10 cellular contexts compared by ENCODE assay signal in genomic region chr1:45325816-45326506, GRCh38. TPM values are rescaled to one million over a fixed set of nuclear protein-coding genes. Genes with fewer than 3 reads are reported as not detected.
DNase-seq lines count a peak whose midpoint lies in the region; ATAC-seq and TF ChIP-seq lines count a peak whose summit lies in the region.
"Had no signal": no experiment of that assay in that cellular context is flagged by ENCODE, and none has a peak within 500 bp of the region (broad histone marks: within the 10 kb centered on the region; RNA-seq: fewer than 3 reads in every experiment).

No MANE protein-coding gene starts in this region.

- CTCF ChIA-PET in activated B cell treated with CpG ODN at 0.5 μM for 24 hours (lab: Charles Lee), result interaction anchor here (1.2 kb wide), 1 partner anchor 167 kb away, joined by 5 read pairs; no protein-coding TSS in a partner anchor

- peaks cover 48% of the 10 kb centered on the region for H3K4me1 ChIP-seq in iPS-18a (ENCODE audit: control insufficient read depth, low read depth, low read length)
- H3K4me1 ChIP-seq in suprapubic skin, result peaks cover 16% of the 10 kb centered on the region

- peaks cover 30% of the 10 kb centered on the region for H3K4me1 Mint-ChIP-seq in activated T-cell treated with anti-CD3 and anti-CD28 coated beads, Interleukin-2, amount 50 U/mL, for 24 hours (ENCODE audit: low read depth)
- peaks cover 18% of the 10 kb centered on the region for H3K4me1 Mint-ChIP-seq in activated B cell treated with CpG ODN at 0.5 μM for 24 hours

- POLR2A ChIA-PET in activated B cell treated with CpG ODN at 0.5 μM for 24 hours (lab: Charles Lee), result interaction anchor here (0.7 to 3.3 kb wide), 8 partner anchors 14 to 614 kb away, joined by 3 to 45 read pairs (median 6); partner anchors contain the start of genes MUTYH, RPS8 and TOE1

- no peak for DNase-seq in activated T-cell treated with anti-CD3 and anti-CD28 coated beads, Interleukin-2, amount 50 U/mL, for 24 hours
- no peak for DNase-seq in activated T-cell treated with anti-CD3 and anti-CD28 coated beads for 4 hours
- no peak for DNase-seq in activated B cell treated with CpG ODN at 0.5 μM for 24 hours
- DNase-seq in suprapubic skin (ENCODE audit: low spot score in 2 of 2), result peak in 1 of 2 donors; percentile 26
- DNase-seq in NCI-H1436 treated with DMSO at 0.1 percent for 48 hours (lab: John Stamatoyannopoulos, UW), result no peak
- no peak for DNase-seq in NCI-H510A treated with DMSO at 0.1 percent for 48 hours (lab: John Stamatoyannopoulos, UW)

- H3K9ac ChIP-seq in iPS-18a (ENCODE audit: low read length), result peak overlapping the region; percentile 54

- H3K9me3 Mint-ChIP-seq in activated T-cell treated with anti-CD3 and anti-CD28 coated beads, Interleukin-2, amount 50 U/mL, for 24 hours, result no peaks in the 10 kb centered on the region
- H3K9me3 Mint-ChIP-seq in activated B cell treated with CpG ODN at 0.5 μM for 24 hours, result no peaks in the 10 kb centered on the region

- H3K27me3 ChIP-seq in iPS-18a (ENCODE audit: control insufficient read depth, insufficient read depth, low read length) (no peaks in the 10 kb centered on the region), suprapubic skin (no peaks in the 10 kb centered on the region)

- WGBS in suprapubic skin, result 49% methylated on average over 6 of the region's 6 CpGs

- H3K27ac ChIP-seq in iPS-18a (ENCODE audit: low read length) (peak overlapping the region; percentile 53), suprapubic skin (no peak overlapping the region)

- peak overlapping the region; percentile 47 for H3K4me3 ChIP-seq in iPS-18a (ENCODE audit: low read length)
- peak overlapping the region; percentile 54 for H3K4me3 ChIP-seq in suprapubic skin

- peaks cover 39% of the 10 kb centered on the region for H3K36me3 Mint-ChIP-seq in activated T-cell treated with anti-CD3 and anti-CD28 coated beads, Interleukin-2, amount 50 U/mL, for 24 hours (ENCODE audit: low read depth)
- peaks cover 11% of the 10 kb centered on the region for H3K36me3 Mint-ChIP-seq in activated B cell treated with CpG ODN at 0.5 μM for 24 hours (ENCODE audit: low read depth)

- no peak for TF ChIP-seq EP300 in suprapubic skin (IDR thresholded peaks at IDR 0.05)

- H3K9me3 ChIP-seq in iPS-18a (ENCODE audit: control insufficient read depth, low read depth, low read length), result no peaks in the 10 kb centered on the region
- no peaks in the 10 kb centered on the region for H3K9me3 ChIP-seq in suprapubic skin

- TF ChIP-seq POLR2A in suprapubic skin (IDR thresholded peaks at IDR 0.05), result no peak

- TF ChIP-seq CTCF in activated B cell treated with CpG ODN at 0.5 μM for 24 hours (IDR thresholded peaks at IDR 0.05), result no peak
- no peak for TF ChIP-seq CTCF in suprapubic skin (IDR thresholded peaks at IDR 0.05)

- ATAC-seq in activated B cell treated with CpG ODN at 0.5 μM for 24 hours (ENCODE audit: low read depth), result no peak
- ATAC-seq in HG03097 (IDR thresholded peaks at IDR 0.05; ENCODE audit: low FRiP score, unreplicated experiment), result no peak

- H3K36me3 ChIP-seq in iPS-18a (ENCODE audit: control insufficient read depth, low read depth, low read length), result peaks cover 13% of the 10 kb centered on the region
- peaks cover 15% of the 10 kb centered on the region for H3K36me3 ChIP-seq in suprapubic skin

- H3K27ac Mint-ChIP-seq in activated T-cell treated with anti-CD3 and anti-CD28 coated beads, Interleukin-2, amount 50 U/mL, for 24 hours, result peak overlapping the region; percentile 90
- no peak overlapping the region for H3K27ac Mint-ChIP-seq in activated B cell treated with CpG ODN at 0.5 μM for 24 hours

- intact Hi-C loops in activated B cell treated with CpG ODN at 0.5 μM for 24 hours (cut with micrococcal nuclease), result loop anchor here (1.0 kb wide), 2 partner anchors 13 to 20 kb away; no protein-coding TSS in a partner anchor

- no peaks in the 10 kb centered on the region for H3K27me3 Mint-ChIP-seq in activated T-cell treated with anti-CD3 and anti-CD28 coated beads, Interleukin-2, amount 50 U/mL, for 24 hours
- H3K27me3 Mint-ChIP-seq in activated B cell treated with CpG ODN at 0.5 μM for 24 hours, result no peaks in the 10 kb centered on the region

- peak overlapping the region; percentile 92 for H3K4me3 Mint-ChIP-seq in activated T-cell treated with anti-CD3 and anti-CD28 coated beads, Interleukin-2, amount 50 U/mL, for 24 hours
- H3K4me3 Mint-ChIP-seq in activated B cell treated with CpG ODN at 0.5 μM for 24 hours, result peak overlapping the region; percentile 83

RNA-seq across cellular contexts. Expression of gene HPDL, which starts 0.7 kb away (rescaled TPM):
- total RNA-seq in activated B cell treated with CpG ODN at 0.5 μM for 24 hours, result 3.7 and 4.3 TPM in 2 replicates
- 1 to 10 TPM in 3 of 4 donors, not detected in 1; 1.1 to 3.3 (median 2.7) TPM for total RNA-seq in suprapubic skin
- total RNA-seq: cardiac septum, Right ventricle myocardium superior had no signal

RNA-seq across cellular contexts. Expression of gene TOE1, which starts 14.0 kb away (rescaled TPM):
- 24.6 and 25.3 TPM in 2 replicates for total RNA-seq in activated B cell treated with CpG ODN at 0.5 μM for 24 hours
- total RNA-seq in suprapubic skin, result 1 to 10 TPM; 5.5 to 8.5 (median 8.5) TPM

RNA-seq across cellular contexts. Expression of gene MUTYH, which starts 14.3 kb away (rescaled TPM):
- total RNA-seq in activated B cell treated with CpG ODN at 0.5 μM for 24 hours (61.0 and 63.0 TPM in 2 replicates), suprapubic skin (10 to 100 TPM; 22.1 to 38.2 (median 30.7) TPM)
